ENCODE assay signal across 11 cellular contexts in genomic region chr11:26947379-26947844, GRCh38. TPM values are rescaled to one million over a fixed set of nuclear protein-coding genes. Genes with fewer than 3 reads are reported as not detected.
DNase-seq lines count a peak whose midpoint lies in the region; ATAC-seq and TF ChIP-seq lines count a peak whose summit lies in the region.
"Had no signal": no experiment of that assay in that cellular context is flagged by ENCODE, and none has a peak within 500 bp of the region (broad histone marks: within the 10 kb centered on the region; RNA-seq: fewer than 3 reads in every experiment).

No MANE protein-coding gene starts in this region.

- TF ChIP-seq CTCF in choroid plexus epithelial cell (conservative IDR thresholded peaks at IDR 0.05; ENCODE audit: low read depth, low read length) (no peak), suprapubic skin (IDR thresholded peaks at IDR 0.05) (no peak)

- no peaks in the 10 kb centered on the region for H3K27me3 ChIP-seq in suprapubic skin

- peak overlapping the region; percentile 40 for H3K27ac ChIP-seq in suprapubic skin

- WGBS in suprapubic skin, result 21% methylated on average over 2 of the region's 2 CpGs

- no peak overlapping the region for H3K4me3 ChIP-seq in choroid plexus epithelial cell (ENCODE audit: low read depth, low read length)
- no peak overlapping the region for H3K4me3 ChIP-seq in suprapubic skin

- H3K36me3 ChIP-seq in suprapubic skin, result no peaks in the 10 kb centered on the region

- DNase-seq in HS-5 (ENCODE audit: low read depth), result peak; percentile 99
- peak; percentile 100 for DNase-seq in choroid plexus epithelial cell (ENCODE audit: low read depth)
- DNase-seq in left lobe of liver (ENCODE audit: low spot score), result no peak
- DNase-seq in suprapubic skin (ENCODE audit: low spot score in 2 of 2), result peak in 1 of 2 donors; percentile 68
- DNase-seq: activated CD4-positive, alpha-beta T cell treated with anti-CD3 and anti-CD28 coated beads, Interleukin-2, amount 50 U/mL, for 48 hours; DND-41; stimulated activated CD4-positive, alpha-beta T cell treated with anti-CD3 and anti-CD28 coated beads, Interleukin-1b, Interleukin-23, amount 100 ng/mL, for 48 hours had no signal

- TF ChIP-seq EP300 in suprapubic skin (IDR thresholded peaks at IDR 0.05), result no peak

- no peak for TF ChIP-seq POLR2A in suprapubic skin (IDR thresholded peaks at IDR 0.05)

- H3K4me1 ChIP-seq in suprapubic skin, result peaks cover 21% of the 10 kb centered on the region

- H3K9me3 ChIP-seq in suprapubic skin, result no peaks in the 10 kb centered on the region

- ATAC-seq in left lobe of liver (peak; percentile 35), HG02642 (IDR thresholded peaks at IDR 0.05; ENCODE audit: poor library complexity, unreplicated experiment) (no peak), HG03139 (IDR thresholded peaks at IDR 0.05; ENCODE audit: unreplicated experiment) (no peak), GM19467 (IDR thresholded peaks at IDR 0.05; ENCODE audit: unreplicated experiment) (no peak), HG03039 (IDR thresholded peaks at IDR 0.05; ENCODE audit: unreplicated experiment) (no peak)

RNA-seq across cellular contexts. Expression of gene FIBIN, which starts 46.5 kb away (rescaled TPM):
- total RNA-seq in left lobe of liver (0.91 TPM), suprapubic skin (10 to 100 TPM in 1 of 4 donors, 1 to 10 TPM in 3; 4.6 to 10.1 (median 8.1) TPM)
